31 cellular contexts compared by ENCODE assay signal in genomic region chr7:25353744-25354143, GRCh38.
"Had no signal": no experiment of that assay in that cellular context is flagged by ENCODE, and none has a peak within 500 bp of the region (broad histone marks: within the 10 kb centered on the region; RNA-seq: fewer than 3 reads in every experiment).

No MANE protein-coding gene starts in this region.

- H3K36me3 ChIP-seq: adrenal gland, brain microvascular endothelial cell, breast epithelium had no signal

- H3K4me1 ChIP-seq: adrenal gland, body of pancreas, breast epithelium had no signal

- H3K4me3 ChIP-seq: adrenal gland, body of pancreas, breast epithelium had no signal

- H3K9me3 ChIP-seq: adrenal gland, body of pancreas, breast epithelium had no signal

- H3K27me3 ChIP-seq: adrenal gland, body of pancreas, brain microvascular endothelial cell, breast epithelium had no signal

- DNase-seq: activated B cell treated with CpG ODN at 0.5 μM for 24 hours; activated CD4-positive, alpha-beta memory T cell treated with anti-CD3 and anti-CD28 coated beads for 36 hours; activated CD4-positive, alpha-beta T cell treated with anti-CD3 and anti-CD28 coated beads for 4 hours; activated CD4-positive, alpha-beta T cell treated with anti-CD3 and anti-CD28 coated beads, Interleukin-2, amount 10 ng/mL, durations not matched to agents 24 days and 14 days; activated CD4-positive, alpha-beta T cell treated with anti-CD3 and anti-CD28 coated beads, Interleukin-2, amount 50 U/mL, for 1 hour; activated CD4-positive, alpha-beta T cell treated with anti-CD3 and anti-CD28 coated beads, Interleukin-2, amount 50 U/mL, for 4 hours; activated CD4-positive, CD25-positive, alpha-beta regulatory T cell treated with anti-CD3 and anti-CD28 coated beads, Interleukin-2, amount 50 U/mL, for 72 hours; activated CD8-positive, alpha-beta memory T cell treated with anti-CD3 and anti-CD28 coated beads, Interleukin-2, amount 50 U/mL, for 4 hours; activated CD8-positive, alpha-beta T cell treated with anti-CD3 and anti-CD28 coated beads for 36 hours; activated effector memory CD4-positive, alpha-beta T cell treated with anti-CD3 and anti-CD28 coated beads, Interleukin-2, amount 50 U/mL, for 16 hours; activated gamma-delta T cell treated with Interleukin-2 at 50 U/mL for 16 hours; activated naive CD4-positive, alpha-beta T cell; activated naive CD4-positive, alpha-beta T cell treated with anti-CD3 and anti-CD28 coated beads for 36 hours; activated naive CD4-positive, alpha-beta T cell treated with anti-CD3 and anti-CD28 coated beads, Interleukin-2, amount 50 U/mL, for 16 hours; activated naive CD8-positive, alpha-beta T cell treated with anti-CD3 and anti-CD28 coated beads for 36 hours; activated T-cell treated with anti-CD3 and anti-CD28 coated beads for 4 hours; activated T-cell treated with anti-CD3 and anti-CD28 coated beads, Interleukin-2, amount 50 U/mL, for 1 hour; activated T-cell treated with anti-CD3 and anti-CD28 coated beads, Interleukin-2, amount 50 U/mL, for 4 hours; activated T-cell treated with anti-CD3 and anti-CD28 coated beads, Interleukin-2, amount 50 U/mL, for 72 hours; adrenal gland; amniotic stem cell; aorta; body of pancreas; brain microvascular endothelial cell; central memory CD4-positive, alpha-beta T cell; cerebellar nuclear complex; T-helper 1 cell; T-helper 2 cell; T-helper 9 cell had no signal

- H3K27ac ChIP-seq: adrenal gland, body of pancreas, brain microvascular endothelial cell, breast epithelium, VCaP had no signal
